In genomic region chrX:154295664-154296310, GRCh38 we compare ENCODE assay signal across 28 cellular contexts. TPM values are rescaled to one million over a fixed set of nuclear protein-coding genes. Genes with fewer than 3 reads are reported as not detected.
"Had no signal": no experiment of that assay in that cellular context is flagged by ENCODE, and none has a peak within 500 bp of the region (broad histone marks: within the 10 kb centered on the region; RNA-seq: fewer than 3 reads in every experiment).

TKTL1 (plus strand) TSS chrX:154295795; CDS start chrX:154295860, 65 bp downstream.

- H3K36me3 Mint-ChIP-seq: activated CD4-positive, alpha-beta memory T cell treated with anti-CD3 and anti-CD28 coated beads for 36 hours; activated naive CD8-positive, alpha-beta T cell treated with anti-CD3 and anti-CD28 coated beads for 36 hours; brain; stimulated activated naive B cell treated with anti-CD40 and anti-IgM and Interleukin-4, amounts not matched to agents 10 μg/mL and 1 μg/mL and 100 μg/mL, for 72 hours had no signal

- ATAC-seq: effector memory CD8-positive, alpha-beta T cell; gastroesophageal sphincter; left lobe of liver; pancreas; stimulated activated naive B cell treated with anti-CD40 and anti-IgM and Interleukin-4, amounts not matched to agents 10 μg/mL and 1 μg/mL and 100 μg/mL, for 72 hours had no signal

- H3K4me1 Mint-ChIP-seq: brain, nephron progenitor cell had no signal

- H3K9me3 Mint-ChIP-seq: activated CD4-positive, alpha-beta memory T cell treated with anti-CD3 and anti-CD28 coated beads for 36 hours; activated naive CD4-positive, alpha-beta T cell treated with anti-CD3 and anti-CD28 coated beads for 36 hours; activated naive CD8-positive, alpha-beta T cell treated with anti-CD3 and anti-CD28 coated beads for 36 hours; activated T-helper 1 cell treated with anti-CD3 and anti-CD28 coated beads, Interleukin-12 subunit alpha, Interleukin-12 subunit beta, Interleukin-2, Interleukin-4 antibody, amounts not matched to agents 30 ng/mL and 10 ng/mL and 1 ng/mL, durations not matched to agents 14 hours and 24 hours and 36 hours; effector memory CD8-positive, alpha-beta T cell had no signal

- H3K27me3 Mint-ChIP-seq: activated CD4-positive, alpha-beta memory T cell treated with anti-CD3 and anti-CD28 coated beads for 36 hours; activated naive CD8-positive, alpha-beta T cell treated with anti-CD3 and anti-CD28 coated beads for 36 hours; brain; effector memory CD8-positive, alpha-beta T cell; stimulated activated naive B cell treated with anti-CD40 and anti-IgM and Interleukin-4, amounts not matched to agents 10 μg/mL and 1 μg/mL and 100 μg/mL, for 72 hours had no signal

- H3K4me3 Mint-ChIP-seq: activated CD4-positive, alpha-beta memory T cell treated with anti-CD3 and anti-CD28 coated beads for 36 hours; activated naive CD4-positive, alpha-beta T cell treated with anti-CD3 and anti-CD28 coated beads for 36 hours; activated naive CD8-positive, alpha-beta T cell treated with anti-CD3 and anti-CD28 coated beads for 36 hours; activated T-helper 1 cell treated with anti-CD3 and anti-CD28 coated beads, Interleukin-12 subunit alpha, Interleukin-12 subunit beta, Interleukin-2, Interleukin-4 antibody, amounts not matched to agents 30 ng/mL and 10 ng/mL and 1 ng/mL, durations not matched to agents 14 hours and 24 hours and 36 hours; brain; effector memory CD8-positive, alpha-beta T cell; nephron progenitor cell; stimulated activated naive B cell treated with anti-CD40 and anti-IgM and Interleukin-4, amounts not matched to agents 10 μg/mL and 1 μg/mL and 100 μg/mL, for 72 hours had no signal

- DNase-seq: activated CD4-positive, alpha-beta memory T cell treated with anti-CD3 and anti-CD28 coated beads for 36 hours; activated CD4-positive, alpha-beta T cell treated with anti-CD3 and anti-CD28 coated beads for 4 hours; activated CD8-positive, alpha-beta memory T cell treated with anti-CD3 and anti-CD28 coated beads, Interleukin-2, amount 50 U/mL, for 4 hours; activated effector memory CD4-positive, alpha-beta T cell treated with anti-CD3 and anti-CD28 coated beads, Interleukin-2, amount 50 U/mL, for 16 hours; activated naive CD4-positive, alpha-beta T cell treated with anti-CD3 and anti-CD28 coated beads for 36 hours; activated naive CD8-positive, alpha-beta T cell treated with anti-CD3 and anti-CD28 coated beads for 36 hours; activated T-cell treated with anti-CD3 and anti-CD28 coated beads, Interleukin-2, amount 50 U/mL, for 1 hour; cortex of kidney; effector memory CD8-positive, alpha-beta T cell; erythroblast; hippocampal formation; mesendoderm; nephron progenitor cell; pancreas; retina; stimulated activated CD4-positive, alpha-beta T cell treated with anti-CD3 and anti-CD28 coated beads, Interleukin-15, amount 100 ng/mL, for 24 hours; stimulated activated CD4-positive, alpha-beta T cell treated with anti-CD3 and anti-CD28 coated beads, Interleukin-2, amount 100 ng/mL, for 24 hours; stimulated activated naive B cell treated with anti-CD40 and anti-IgM and Interleukin-4, amounts not matched to agents 10 μg/mL and 1 μg/mL and 100 μg/mL, for 72 hours; T-helper 1 cell; transverse colon had no signal

- H3K27ac Mint-ChIP-seq: activated CD4-positive, alpha-beta memory T cell treated with anti-CD3 and anti-CD28 coated beads for 36 hours; activated naive CD4-positive, alpha-beta T cell treated with anti-CD3 and anti-CD28 coated beads for 36 hours; activated naive CD8-positive, alpha-beta T cell treated with anti-CD3 and anti-CD28 coated beads for 36 hours; activated T-helper 1 cell treated with anti-CD3 and anti-CD28 coated beads, Interleukin-12 subunit alpha, Interleukin-12 subunit beta, Interleukin-2, Interleukin-4 antibody, amounts not matched to agents 30 ng/mL and 10 ng/mL and 1 ng/mL, durations not matched to agents 14 hours and 24 hours and 36 hours; brain; effector memory CD8-positive, alpha-beta T cell; nephron progenitor cell; stimulated activated naive B cell treated with anti-CD40 and anti-IgM and Interleukin-4, amounts not matched to agents 10 μg/mL and 1 μg/mL and 100 μg/mL, for 72 hours had no signal

RNA-seq across cellular contexts. Expression of gene TKTL1, which starts in this region (rescaled TPM):
- total RNA-seq: activated naive CD4-positive, alpha-beta T cell treated with anti-CD3 and anti-CD28 coated beads for 36 hours; ascending aorta; cardiac muscle cell; kidney epithelial cell; left lobe of liver; pancreas; smooth muscle cell; transverse colon had no signal
- polyA plus RNA-seq: cardiac muscle cell, pancreas, smooth muscle cell had no signal
